ENCODE assay signal across 8 cellular contexts in genomic region chr3:141452045-141452444, GRCh38. TPM values are rescaled to one million over a fixed set of nuclear protein-coding genes. Genes with fewer than 3 reads are reported as not detected.
A peak's percentile ranks its signal among the peaks of the same experiment; 100 is the strongest.
DNase-seq lines count a peak whose midpoint lies in the region; ATAC-seq and TF ChIP-seq lines count a peak whose summit lies in the region.

No MANE protein-coding gene starts in this region.

- H3K4me3 Mint-ChIP-seq in stimulated activated naive CD8-positive, alpha-beta T cell treated with anti-CD3 and anti-CD28 coated beads, Interleukin-15, amount 100 ng/mL, for 72 hours, result no peak overlapping the region

- in situ Hi-C loops in astrocyte of the cerebellum (cut with HindIII; ENCODE audit: low sequenced_read_pairs), result no loop called here

- peaks cover 19% of the 10 kb centered on the region for H3K4me1 Mint-ChIP-seq in stimulated activated naive CD8-positive, alpha-beta T cell treated with anti-CD3 and anti-CD28 coated beads, Interleukin-15, amount 100 ng/mL, for 72 hours

- H3K27me3 Mint-ChIP-seq in stimulated activated naive CD8-positive, alpha-beta T cell treated with anti-CD3 and anti-CD28 coated beads, Interleukin-15, amount 100 ng/mL, for 72 hours, result no peaks in the 10 kb centered on the region

- peak; percentile 40 for DNase-seq in DMS 273 treated with DMSO at 0.1 percent for 48 hours (lab: John Stamatoyannopoulos, UW)
- DNase-seq in NCI-H82 treated with DMSO at 0.1 percent for 48 hours (lab: John Stamatoyannopoulos, UW; ENCODE audit: unreplicated experiment), result peak; percentile 26
- DNase-seq in astrocyte of the cerebellum (ENCODE audit: low read depth), result peak; percentile 65
- peak; percentile 27 for DNase-seq in iPS-NIHi11 (ENCODE audit: low spot score)
- DNase-seq in stimulated activated naive CD8-positive, alpha-beta T cell treated with anti-CD3 and anti-CD28 coated beads, Interleukin-15, amount 100 ng/mL, for 72 hours, result peak; percentile 27 to 43
- no peak for DNase-seq in occipital lobe (lab: John Stamatoyannopoulos, UW)

- no peak overlapping the region for H3K4me3 ChIP-seq in astrocyte of the cerebellum (ENCODE audit: low read depth, low read length)

- no peak overlapping the region for H3K27ac Mint-ChIP-seq in stimulated activated naive CD8-positive, alpha-beta T cell treated with anti-CD3 and anti-CD28 coated beads, Interleukin-15, amount 100 ng/mL, for 72 hours

- TF ChIP-seq CTCF in astrocyte of the cerebellum (IDR thresholded peaks at IDR 0.05; ENCODE audit: low read depth, low read length, missing control alignments), result peak; percentile 90

- no peaks in the 10 kb centered on the region for H3K9me3 Mint-ChIP-seq in stimulated activated naive CD8-positive, alpha-beta T cell treated with anti-CD3 and anti-CD28 coated beads, Interleukin-15, amount 100 ng/mL, for 72 hours

- ATAC-seq in GM18867 (IDR thresholded peaks at IDR 0.05; ENCODE audit: unreplicated experiment) (peak; percentile 64), HG03039 (IDR thresholded peaks at IDR 0.05; ENCODE audit: unreplicated experiment) (peak; percentile 65)
- peak; percentile 85 for ATAC-seq in stimulated activated naive CD8-positive, alpha-beta T cell treated with anti-CD3 and anti-CD28 coated beads, Interleukin-15, amount 100 ng/mL, for 72 hours

RNA-seq across cellular contexts. Expression of gene RASA2, which starts 34.8 kb away (rescaled TPM):
- 39.3 TPM for total RNA-seq in occipital lobe
